ENCODE assay signal across 28 cellular contexts in the genomic region with DNA sequence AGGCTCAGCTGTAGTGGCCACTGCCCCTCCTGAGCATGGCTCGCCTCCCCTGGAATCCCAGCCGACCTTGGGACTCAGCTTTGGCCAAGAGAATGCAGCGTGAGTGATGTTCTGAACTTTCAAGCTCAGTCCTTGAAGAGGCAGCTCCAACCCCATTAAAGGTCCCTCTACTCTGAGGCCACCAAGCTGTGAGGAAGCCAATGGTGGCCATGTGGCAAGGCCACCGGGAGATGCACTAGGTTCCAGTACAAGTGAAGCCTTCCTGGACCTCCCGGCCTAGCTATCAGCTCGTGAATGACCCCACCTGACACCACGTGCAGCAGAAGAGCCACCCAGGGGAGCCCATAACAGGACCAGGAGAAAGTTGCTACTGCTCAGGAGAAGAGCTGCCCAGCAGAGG.
"Had no signal": no experiment of that assay in that cellular context is flagged by ENCODE, and none has a peak within 500 bp of the region (broad histone marks: within the 10 kb centered on the region; RNA-seq: fewer than 3 reads in every experiment).

No MANE protein-coding gene starts in this region.

- H3K36me3 Mint-ChIP-seq: natural killer cell treated with Interleukin-12 subunit alpha and Interleukin-12 subunit beta and Interleukin-15 and Interleukin-18, amount 100 ng/mL, for 72 hours; type B pancreatic cell had no signal

- H3K36me3 ChIP-seq: lower lobe of right lung had no signal

- H3K9me3 Mint-ChIP-seq: effector memory CD8-positive, alpha-beta T cell; natural killer cell treated with Interleukin-12 subunit alpha and Interleukin-12 subunit beta and Interleukin-15 and Interleukin-18, amount 100 ng/mL, for 72 hours; neural crest cell; type B pancreatic cell had no signal

- H3K27ac Mint-ChIP-seq: effector memory CD8-positive, alpha-beta T cell; immature natural killer cell; natural killer cell treated with Interleukin-12 subunit alpha and Interleukin-12 subunit beta and Interleukin-15 and Interleukin-18, amount 100 ng/mL, for 72 hours; type B pancreatic cell had no signal

- ATAC-seq: effector memory CD8-positive, alpha-beta T cell; left ventricle myocardium superior; lower lobe of right lung; natural killer cell treated with Interleukin-12 subunit alpha and Interleukin-12 subunit beta and Interleukin-15 and Interleukin-18, amount 100 ng/mL, for 72 hours; psoas muscle; right cardiac atrium; stimulated activated naive CD8-positive, alpha-beta T cell treated with anti-CD3 and anti-CD28 coated beads, Interleukin-15, Interleukin-2, amounts not matched to agents 100 U/mL and 50 U/mL, for 24 hours had no signal

- H3K27ac ChIP-seq: esophagus squamous epithelium, lower lobe of right lung, psoas muscle, skin epidermis, testis, tibial artery had no signal

- H3K4me3 ChIP-seq: esophagus squamous epithelium, lower lobe of right lung, psoas muscle, skin epidermis, testis, tibial artery had no signal

- H3K4me1 ChIP-seq: lower lobe of right lung, psoas muscle, tibial artery had no signal

- FAIRE-seq: endometrium, keratinocyte had no signal

- H3K9me3 ChIP-seq: testis had no signal

- H3K4me3 Mint-ChIP-seq: effector memory CD8-positive, alpha-beta T cell; immature natural killer cell; natural killer cell treated with Interleukin-12 subunit alpha and Interleukin-12 subunit beta and Interleukin-15 and Interleukin-18, amount 100 ng/mL, for 72 hours; neural crest cell; type B pancreatic cell had no signal

- H3K27me3 ChIP-seq: esophagus squamous epithelium, testis, tibial artery had no signal

- DNase-seq: cerebellar nuclear complex; cortex of kidney; effector memory CD8-positive, alpha-beta T cell; erythroblast; esophagus squamous epithelium; foreskin melanocyte; glutamatergic neuron; hypothalamus; immature natural killer cell; naive B cell; stimulated activated CD4-positive, alpha-beta T cell treated with anti-CD3 and anti-CD28 coated beads, Interleukin-12 subunit alpha, Interleukin-12 subunit beta, amount 100 ng/mL, for 4 hours; stimulated activated CD4-positive, alpha-beta T cell treated with anti-CD3 and anti-CD28 coated beads, Interleukin-1b, Interleukin-23, amount 100 ng/mL, for 48 hours; stimulated activated CD4-positive, alpha-beta T cell treated with anti-CD3 and anti-CD28 coated beads, Interleukin-4, amount 100 ng/mL, for 1 hour; stimulated activated CD8-positive, alpha-beta memory T cell treated with anti-CD3 and anti-CD28 coated beads, Interleukin-4, amount 100 ng/mL, for 48 hours; stimulated activated naive CD8-positive, alpha-beta T cell treated with anti-CD3 and anti-CD28 coated beads, Interleukin-15, Interleukin-2, amounts not matched to agents 100 U/mL and 50 U/mL, for 24 hours; substantia nigra; testis had no signal

- H3K4me1 Mint-ChIP-seq: immature natural killer cell had no signal

- H3K27me3 Mint-ChIP-seq: effector memory CD8-positive, alpha-beta T cell; naive B cell; natural killer cell treated with Interleukin-12 subunit alpha and Interleukin-12 subunit beta and Interleukin-15 and Interleukin-18, amount 100 ng/mL, for 72 hours; type B pancreatic cell had no signal
